Comparison of ENCODE assay signal across 10 cellular contexts in genomic region chr3:184814214-184814613, GRCh38. TPM values are rescaled to one million over a fixed set of nuclear protein-coding genes. Genes with fewer than 3 reads are reported as not detected.
DNase-seq lines count a peak whose midpoint lies in the region; ATAC-seq, FAIRE-seq and TF ChIP-seq lines count a peak whose summit lies in the region.
"Had no signal": no experiment of that assay in that cellular context is flagged by ENCODE, and none has a peak within 500 bp of the region (broad histone marks: within the 10 kb centered on the region; RNA-seq: fewer than 3 reads in every experiment).

No MANE protein-coding gene starts in this region.

- no peaks in the 10 kb centered on the region for H4K20me1 ChIP-seq in OCI-LY1 (ENCODE audit: insufficient read depth, low read length)

- H3K27me3 Mint-ChIP-seq in CD14-positive monocyte (ENCODE audit: low read depth in 3 of 3), result no peaks in the 10 kb centered on the region

- H3K4me2 ChIP-seq in OCI-LY1 (ENCODE audit: low read length), result peak overlapping the region; percentile 90

- peaks cover 14% of the 10 kb centered on the region for H3K79me2 ChIP-seq in OCI-LY1 (ENCODE audit: insufficient read depth, low read length)

- no peaks in the 10 kb centered on the region for H3K9me2 ChIP-seq in OCI-LY1 (ENCODE audit: low read depth, low read length)

- ATAC-seq in GM18868 (IDR thresholded peaks at IDR 0.05; ENCODE audit: unreplicated experiment), result no peak
- ATAC-seq in left cardiac atrium, result no peak

- DNase-seq in CD14-positive monocyte (ENCODE audit: low spot score) (no peak), GM18507 (ENCODE audit: extremely low spot score, insufficient read length, low read depth) (no peak), bronchial epithelial cell (ENCODE audit: low read depth) (peak; percentile 6), left ventricle myocardium inferior (no peak), left cardiac atrium (no peak), hepatic stellate cell (ENCODE audit: low spot score) (no peak)
- DNase-seq: amygdala; effector CD4-positive, alpha-beta T cell had no signal

- FAIRE-seq in GM18507 (lab: Jason Lieb, UNC) (peak; percentile 67), bronchial epithelial cell (lab: Jason Lieb, UNC) (no peak)

- peak overlapping the region; percentile 58 to 89 (median 83) for H3K27ac Mint-ChIP-seq in CD14-positive monocyte

- peak overlapping the region; percentile 20 to 42 for H3K4me3 Mint-ChIP-seq in CD14-positive monocyte

- TF ChIP-seq CTCF in CD14-positive monocyte (IDR thresholded peaks at IDR 0.05) (no peak), OCI-LY1 (IDR thresholded peaks at IDR 0.05; ENCODE audit: low read length) (no peak), bronchial epithelial cell (IDR thresholded peaks at IDR 0.05; ENCODE audit: insufficient read depth, low read length, severe bottlenecking) (no peak), left ventricle myocardium inferior (IDR thresholded peaks at IDR 0.05; ENCODE audit: borderline replicate concordance) (no peak)

- H3K4me3 ChIP-seq in OCI-LY1 (ENCODE audit: low read depth, low read length, poor library complexity, severe bottlenecking) (peak overlapping the region; percentile 14), bronchial epithelial cell (ENCODE audit: low read depth, low read length) (no peak overlapping the region), left ventricle myocardium inferior (no peak overlapping the region)

- H2AFZ ChIP-seq in OCI-LY1 (ENCODE audit: low read length), result no peak overlapping the region

- H3K4me1 Mint-ChIP-seq in CD14-positive monocyte, result peaks cover 43% of the 10 kb centered on the region

- peaks cover 17 to 19% of the 10 kb centered on the region in 2 donors for H3K36me3 Mint-ChIP-seq in CD14-positive monocyte

- H3K9me3 Mint-ChIP-seq in CD14-positive monocyte, result no peaks in the 10 kb centered on the region

- intact Hi-C loops in CD14-positive monocyte (cut with micrococcal nuclease) (loop anchor here in 1 of 2 donors (10.0 kb wide), 1 partner anchor 471 kb away; no protein-coding TSS in a partner anchor), left ventricle myocardium inferior (cut with micrococcal nuclease) (no loop called here), left cardiac atrium (cut with DNase I) (no loop called here)

- H3F3A ChIP-seq in OCI-LY1 (ENCODE audit: insufficient read depth, low read length), result no peaks in the 10 kb centered on the region

- H3K4me1 ChIP-seq in OCI-LY1 (ENCODE audit: insufficient read depth, low read length, severe bottlenecking) (peaks cover 25% of the 10 kb centered on the region), left ventricle myocardium inferior (peaks cover 73% of the 10 kb centered on the region)

- H3K36me3 ChIP-seq in OCI-LY1 (ENCODE audit: insufficient read depth, low read length), result peaks cover 8% of the 10 kb centered on the region; the same call in 1 of the 2 replicates
- H3K36me3 ChIP-seq in bronchial epithelial cell (ENCODE audit: control insufficient read depth, insufficient read depth, low read length), result peaks cover 2% of the 10 kb centered on the region
- H3K36me3 ChIP-seq in left ventricle myocardium inferior, result no peaks in the 10 kb centered on the region

- no peaks in the 10 kb centered on the region for H3K9me3 ChIP-seq in OCI-LY1 (ENCODE audit: low read length)
- no peaks in the 10 kb centered on the region for H3K9me3 ChIP-seq in left ventricle myocardium inferior (replicated peaks)

- H3K9ac ChIP-seq in OCI-LY1 (ENCODE audit: low read length), result no peak overlapping the region

- H3K27me3 ChIP-seq in OCI-LY1 (ENCODE audit: insufficient read depth, low read length) (no peaks in the 10 kb centered on the region), bronchial epithelial cell (ENCODE audit: control insufficient read depth, insufficient read depth, low read length) (no peaks in the 10 kb centered on the region), left ventricle myocardium inferior (ENCODE audit: low read depth) (no peaks in the 10 kb centered on the region)

- H3K27ac ChIP-seq in OCI-LY1 (ENCODE audit: low read depth, low read length, poor library complexity, severe bottlenecking) (no peak overlapping the region), left ventricle myocardium inferior (replicated peaks) (no peak overlapping the region)

RNA-seq across cellular contexts. Expression of gene VPS8, which starts 2.2 kb away (rescaled TPM):
- polyA plus RNA-seq in CD14-positive monocyte, result 10 to 100 TPM; 22.0 to 29.2 TPM
- total RNA-seq in bronchial epithelial cell (56.9 and 64.9 TPM in 2 replicates), left ventricle myocardium inferior (83.9 TPM), left cardiac atrium (10 to 100 TPM; 26.2 to 29.1 TPM)
